1 cellular context compared by ENCODE assay signal in the genomic region with DNA sequence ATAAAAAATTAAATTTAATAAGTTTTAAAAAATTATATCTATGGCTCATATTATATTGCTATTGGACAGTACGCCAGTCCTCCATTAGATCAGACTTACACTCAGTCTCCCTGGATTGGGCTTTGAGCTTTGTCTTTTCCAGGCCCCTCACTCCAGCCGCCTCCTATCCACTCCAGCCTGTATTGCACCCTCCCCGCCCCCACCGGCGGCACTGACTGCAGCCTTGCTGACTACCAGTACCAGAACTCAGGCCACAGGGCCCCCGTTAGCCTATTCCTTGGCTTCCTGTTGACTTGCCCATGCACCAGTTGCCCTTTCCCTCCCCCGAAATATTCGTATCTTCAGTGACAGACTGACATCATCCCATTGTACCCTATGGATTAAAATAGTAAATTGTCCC.
TF ChIP-seq lines count a peak whose summit lies in the region.

No MANE protein-coding gene starts in this region.

TF ChIP-seq in K562, 482 proteins besides CTCF, POLR2A, EP300 and RAD21:
- TF ChIP-seq DPF2 (IDR thresholded peaks at IDR 0.05) = no peak
- TF ChIP-seq ZNF23 (CRISPR knock-in tag; IDR thresholded peaks at IDR 0.05) = no peak
- TF ChIP-seq CEBPG (CRISPR knock-in tag; IDR thresholded peaks at IDR 0.05) = no peak
- no peak for TF ChIP-seq CEBPG (tag; conservative IDR thresholded peaks at IDR 0.05 in 1 of 2, IDR thresholded peaks at IDR 0.05 in 1 of 2)
- TF ChIP-seq KAT2B (IDR thresholded peaks at IDR 0.05; ENCODE audit: low read depth, low read length) = no peak
- no peak for TF ChIP-seq ZNF41 (CRISPR knock-in tag; conservative IDR thresholded peaks at IDR 0.05)
- no peak for TF ChIP-seq ZNF589 (CRISPR knock-in tag; IDR thresholded peaks at IDR 0.05; ENCODE audit: low read depth)
- TF ChIP-seq, protein P1, sequence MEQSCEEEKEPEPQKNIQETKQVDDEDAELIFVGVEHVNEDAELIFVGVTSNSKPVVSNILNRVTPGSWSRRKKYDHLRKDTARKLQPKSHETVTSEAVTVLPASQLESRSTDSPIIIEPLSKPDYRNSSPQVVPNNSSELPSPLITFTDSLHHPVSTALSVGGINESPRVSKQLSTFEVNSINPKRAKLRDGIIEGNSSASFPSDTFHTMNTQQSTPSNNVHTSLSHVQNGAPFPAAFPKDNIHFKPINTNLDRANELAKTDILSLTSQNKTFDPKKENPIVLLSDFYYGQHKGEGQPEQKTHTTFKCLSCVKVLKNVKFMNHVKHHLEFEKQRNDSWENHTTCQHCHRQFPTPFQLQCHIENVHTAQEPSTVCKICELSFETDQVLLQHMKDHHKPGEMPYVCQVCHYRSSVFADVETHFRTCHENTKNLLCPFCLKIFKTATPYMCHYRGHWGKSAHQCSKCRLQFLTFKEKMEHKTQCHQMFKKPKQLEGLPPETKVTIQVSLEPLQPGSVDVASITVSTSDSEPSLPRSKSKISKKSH (CRISPR knock-in tag; IDR thresholded peaks at IDR 0.05) = no peak
- no peak for TF ChIP-seq ZNF699 (CRISPR knock-in tag; IDR thresholded peaks at IDR 0.05; ENCODE audit: insufficient replicate concordance)
- no peak for TF ChIP-seq SIN3A (IDR thresholded peaks at IDR 0.05; ENCODE audit: borderline replicate concordance in 2 of 2, control insufficient read depth in 1 of 2, low read depth in 2 of 2, low read length in 2 of 2)
- TF ChIP-seq ZEB2 (IDR thresholded peaks at IDR 0.05) = no peak
